9 cellular contexts compared by ENCODE assay signal in the genomic region with DNA sequence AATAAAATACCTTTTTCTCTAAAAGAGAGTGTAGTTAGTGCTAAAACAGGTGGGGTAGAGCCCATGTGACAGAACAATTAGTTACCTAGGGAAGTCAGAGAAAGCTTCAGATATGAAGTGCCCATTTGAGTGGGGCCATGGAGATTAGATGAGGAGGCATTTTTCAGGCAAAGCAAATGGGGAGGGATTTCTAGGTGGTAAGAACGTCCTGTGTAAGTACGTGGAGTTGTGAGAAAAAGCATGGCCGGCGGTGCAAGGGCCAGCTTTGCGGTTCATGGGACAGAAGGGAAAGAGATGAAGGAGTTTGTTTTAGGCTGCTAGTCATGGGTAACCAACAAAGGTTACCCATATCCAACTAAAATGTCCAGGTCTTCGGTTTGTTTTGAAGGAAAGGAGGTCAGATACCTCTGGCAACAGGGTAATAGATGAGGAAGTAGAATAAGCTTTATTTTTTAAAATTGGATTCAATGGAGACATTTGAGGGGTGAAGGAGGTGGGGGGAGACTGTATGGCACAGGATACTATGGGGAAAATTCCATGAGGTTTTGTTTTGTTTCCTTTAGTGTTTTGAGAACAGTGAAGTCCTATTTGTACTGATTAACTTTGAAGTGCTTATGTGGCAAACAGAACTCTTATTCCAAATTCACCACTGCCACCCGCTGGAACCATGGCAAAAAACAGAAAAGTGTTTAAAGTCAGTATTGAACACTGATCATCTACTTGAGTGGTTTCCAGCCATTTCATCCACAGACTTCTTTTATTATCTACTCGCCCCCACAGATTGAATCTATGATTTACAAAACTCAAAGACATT. TPM values are rescaled to one million over a fixed set of nuclear protein-coding genes. Genes with fewer than 3 reads are reported as not detected.
DNase-seq lines count a peak whose midpoint lies in the region; ATAC-seq and TF ChIP-seq lines count a peak whose summit lies in the region.
"Had no signal": no experiment of that assay in that cellular context is flagged by ENCODE, and none has a peak within 500 bp of the region (broad histone marks: within the 10 kb centered on the region; RNA-seq: fewer than 3 reads in every experiment).

No MANE protein-coding gene starts in this region.

- peak; percentile 54 for TF ChIP-seq CTCF in Loucy (conservative IDR thresholded peaks at IDR 0.05; ENCODE audit: low read length)
- TF ChIP-seq CTCF in astrocyte of the spinal cord (IDR thresholded peaks at IDR 0.05; ENCODE audit: low read depth, low read length), result peak; percentile 40
- peak; percentile 47 for TF ChIP-seq CTCF in neural crest cell (conservative IDR thresholded peaks at IDR 0.05)

- ATAC-seq in GM18502 (IDR thresholded peaks at IDR 0.05; ENCODE audit: poor library complexity, unreplicated experiment), result no peak
- no peak for ATAC-seq in activated T-helper 17 cell treated with anti-CD3 and anti-CD28 coated beads, Interleukin-2, amount 50 U/mL, for 72 hours (replicated peaks)
- ATAC-seq in GM19035 (IDR thresholded peaks at IDR 0.05; ENCODE audit: unreplicated experiment), result no peak

- H3K9me3 ChIP-seq in Loucy (ENCODE audit: insufficient read depth, low read depth, low read length), result no peaks in the 10 kb centered on the region

- H3K27ac Mint-ChIP-seq in neural crest cell (ENCODE audit: unreplicated experiment), result peak overlapping the region; percentile 7
- H3K27ac Mint-ChIP-seq in activated T-helper 17 cell treated with anti-CD3 and anti-CD28 coated beads, Interleukin-2, amount 50 U/mL, for 72 hours, result no peak overlapping the region
- H3K27ac Mint-ChIP-seq: activated naive CD8-positive, alpha-beta T cell had no signal

- H2AFZ ChIP-seq in Loucy (ENCODE audit: low read length), result 0 out of 2 replicates have a peak overlapping the region, but pooled peaks have one; percentile 32

- H3K4me1 ChIP-seq in Loucy (ENCODE audit: insufficient read depth, low read length, poor library complexity, severe bottlenecking), result no peaks in the 10 kb centered on the region

- no peak overlapping the region for H3K4me3 Mint-ChIP-seq in neural crest cell
- no peak overlapping the region for H3K4me3 Mint-ChIP-seq in activated T-helper 17 cell treated with anti-CD3 and anti-CD28 coated beads, Interleukin-2, amount 50 U/mL, for 72 hours
- H3K4me3 Mint-ChIP-seq: activated naive CD8-positive, alpha-beta T cell had no signal

- H3K36me3 ChIP-seq in Loucy (ENCODE audit: insufficient read depth, low read length), result no peaks in the 10 kb centered on the region

- no peaks in the 10 kb centered on the region for H4K20me1 ChIP-seq in Loucy (ENCODE audit: insufficient read depth, low read length, poor library complexity, severe bottlenecking)

- no peaks in the 10 kb centered on the region for H3K79me2 ChIP-seq in Loucy (ENCODE audit: insufficient read depth, low read length)

- in situ Hi-C loops in astrocyte of the spinal cord (cut with HindIII; ENCODE audit: low sequenced_read_pairs), result no loop called here

- no peaks in the 10 kb centered on the region for H3K9me2 ChIP-seq in Loucy (replicated peaks; ENCODE audit: low read depth, low read length)

- H3K4me2 ChIP-seq in Loucy (ENCODE audit: low read depth, low read length, poor library complexity, severe bottlenecking), result no peak overlapping the region

- H3K9ac ChIP-seq in Loucy (ENCODE audit: low read depth, low read length, poor library complexity, severe bottlenecking), result no peak overlapping the region

- no peaks in the 10 kb centered on the region for H3K27me3 ChIP-seq in Loucy (ENCODE audit: insufficient read depth, low read length, poor library complexity, severe bottlenecking)

- no peaks in the 10 kb centered on the region for H3F3A ChIP-seq in Loucy (ENCODE audit: low read depth)

- no peaks in the 10 kb centered on the region for H3K36me3 Mint-ChIP-seq in neural crest cell (ENCODE audit: low read depth)
- H3K36me3 Mint-ChIP-seq in activated T-helper 17 cell treated with anti-CD3 and anti-CD28 coated beads, Interleukin-2, amount 50 U/mL, for 72 hours (ENCODE audit: low read depth), result no peaks in the 10 kb centered on the region
- H3K36me3 Mint-ChIP-seq: activated naive CD8-positive, alpha-beta T cell had no signal

- H3K4me3 ChIP-seq in Loucy (ENCODE audit: low read length, poor library complexity, severe bottlenecking) (no peak overlapping the region), astrocyte of the spinal cord (ENCODE audit: low read depth, low read length) (no peak overlapping the region)

- H3K4me1 Mint-ChIP-seq in neural crest cell, result peaks cover 8% of the 10 kb centered on the region
- H3K4me1 Mint-ChIP-seq in activated T-helper 17 cell treated with anti-CD3 and anti-CD28 coated beads, Interleukin-2, amount 50 U/mL, for 72 hours, result peaks cover 9% of the 10 kb centered on the region

- peaks cover 2% of the 10 kb centered on the region for H3K27me3 Mint-ChIP-seq in neural crest cell (ENCODE audit: low read depth)
- H3K27me3 Mint-ChIP-seq in activated T-helper 17 cell treated with anti-CD3 and anti-CD28 coated beads, Interleukin-2, amount 50 U/mL, for 72 hours, result peaks cover 11% of the 10 kb centered on the region

- DNase-seq in EL, result peak; percentile 42
- peak; percentile 55 for DNase-seq in astrocyte of the spinal cord (ENCODE audit: low read depth, low spot score)
- no peak for DNase-seq in neural crest cell (ENCODE audit: low read depth, low spot score)
- no peak for DNase-seq in activated naive CD4-positive, alpha-beta T cell treated with Interleukin-2 at 50 U/mL for 16 hours

- H3K9me3 Mint-ChIP-seq in neural crest cell, result no peaks in the 10 kb centered on the region
- H3K9me3 Mint-ChIP-seq in activated T-helper 17 cell treated with anti-CD3 and anti-CD28 coated beads, Interleukin-2, amount 50 U/mL, for 72 hours, result no peaks in the 10 kb centered on the region

RNA-seq across cellular contexts. Expression of a gene that starts 10.0 kb away (rescaled TPM):
- 70.6 and 71.5 TPM in 2 replicates for total RNA-seq in neural crest cell
- 10 to 100 TPM; 35.0 to 52.3 TPM for total RNA-seq in activated T-helper 17 cell treated with anti-CD3 and anti-CD28 coated beads, Interleukin-2, amount 50 U/mL, for 72 hours

RNA-seq across cellular contexts. Expression of a gene that starts 58.2 kb away (rescaled TPM):
- 5.7 and 6.0 TPM in 2 replicates for total RNA-seq in neural crest cell
- under 1 TPM; 0.06 to 0.34 TPM for total RNA-seq in activated T-helper 17 cell treated with anti-CD3 and anti-CD28 coated beads, Interleukin-2, amount 50 U/mL, for 72 hours

Comparison
In these comparisons a context has a peak if more than half of its experiments do, and no peak if none do; other contexts are left out.
1. DNase-seq: peak in EL (single experiment) and astrocyte of the spinal cord (single experiment); none in neural crest cell (single experiment) and activated naive CD4-positive, alpha-beta T cell treated with Interleukin-2 at 50 U/mL for 16 hours (single experiment).
2. Peak in every context shown above with its lines, with median percentiles within 50 percentile points of each other: CTCF ChIP-seq.